11 cellular contexts compared by ENCODE assay signal in the genomic region with DNA sequence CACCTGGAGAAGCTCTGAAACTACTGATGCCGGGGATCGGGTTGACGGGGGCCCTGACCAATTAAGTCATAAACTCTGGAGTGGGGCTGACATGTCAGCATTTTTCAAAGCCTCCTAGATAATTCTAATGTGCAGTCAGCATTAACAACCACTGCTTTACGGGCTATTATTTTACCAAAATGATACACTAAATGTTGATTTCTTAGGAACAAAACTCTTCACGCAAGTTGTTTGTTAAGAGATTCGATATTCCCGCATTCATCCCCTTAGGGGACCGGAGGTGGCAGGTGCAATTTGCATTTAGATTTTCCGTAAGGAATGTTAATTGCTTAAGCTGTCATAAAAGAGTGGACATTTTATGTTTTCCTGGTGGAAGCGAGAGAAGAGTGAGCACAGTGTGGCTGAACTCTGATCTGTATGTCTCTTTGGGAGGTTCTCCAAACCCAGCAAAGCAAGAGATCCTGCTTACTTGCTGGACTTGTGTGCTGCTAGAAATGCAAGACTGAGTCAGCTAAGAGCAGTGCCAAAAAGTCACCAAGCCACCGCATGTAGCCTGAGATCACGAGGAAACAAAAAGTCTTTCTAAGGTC.
A peak's percentile ranks its signal among the peaks of the same experiment; 100 is the strongest.
DNase-seq lines count a peak whose midpoint lies in the region; ATAC-seq and TF ChIP-seq lines count a peak whose summit lies in the region.
"Had no signal": no experiment of that assay in that cellular context is flagged by ENCODE, and none has a peak within 500 bp of the region (broad histone marks: within the 10 kb centered on the region; RNA-seq: fewer than 3 reads in every experiment).

No MANE protein-coding gene starts in this region.

- POLR2A ChIA-PET in MCF 10A (lab: Yijun Ruan, JAX) = interaction anchor here (0.6 to 1.0 kb wide), 3 partner anchors 38 to 660 kb away, joined by 3 to 4 read pairs (median 3); no protein-coding TSS in a partner anchor

- H4K20me1 ChIP-seq in Karpas-422 (ENCODE audit: insufficient read depth, low read depth, low read length) = no peaks in the 10 kb centered on the region

- intact Hi-C loops in Calu3 (cut with micrococcal nuclease; ENCODE audit: unreplicated experiment) = no loop called here
- intact Hi-C loops in MCF 10A (cut with micrococcal nuclease) = no loop called here

- TF ChIP-seq CTCF in Calu3 (IDR thresholded peaks at IDR 0.05; ENCODE audit: unreplicated experiment) (no peak), MCF 10A (IDR thresholded peaks at IDR 0.05; ENCODE audit: unreplicated experiment) (no peak)

- DNase-seq in Calu3 (peak; percentile 14), NCI-H1436 (lab: John Stamatoyannopoulos, UW) (peak; percentile 67), MCF 10A (ENCODE audit: unreplicated experiment) (peak; percentile 33), Karpas-422 (no peak), MV-4-11 (lab: John Stamatoyannopoulos, UW) (no peak)
- DNase-seq in stimulated activated CD4-positive, alpha-beta T cell treated with anti-CD3 and anti-CD28 coated beads, Interleukin-1b, Interleukin-23, amount 100 ng/mL, for 48 hours = no peak
- DNase-seq: activated naive CD4-positive, alpha-beta T cell treated with anti-CD3 and anti-CD28 coated beads, Interleukin-2, amount 10 ng/mL, durations not matched to agents 7 days and 5 days had no signal

- BruUV-seq in Calu3 (replicated peaks; lab: Mats Ljungman, UMichigan) = no TSS peak
- BruUV-seq in MCF 10A (replicated peaks; lab: Mats Ljungman, UMichigan) = no TSS peak

- no peaks in the 10 kb centered on the region for H3K9me2 ChIP-seq in Karpas-422 (replicated peaks; ENCODE audit: insufficient read depth, low read length)

- H3K4me3 ChIP-seq in mucosa of rectum (ENCODE audit: low read length in 2 of 2) = peak overlapping the region; percentile 9 to 46
- H3K4me3 ChIP-seq in Karpas-422 (ENCODE audit: low read length) = no peak overlapping the region

- no peaks in the 10 kb centered on the region for H3K36me3 ChIP-seq in mucosa of rectum (ENCODE audit: control insufficient read depth in 2 of 2, insufficient read depth in 2 of 2, low read length in 2 of 2)
- H3K36me3 ChIP-seq in Karpas-422 (ENCODE audit: insufficient read depth, low read length) = no peaks in the 10 kb centered on the region

- no peak for ATAC-seq in GM21528 (IDR thresholded peaks at IDR 0.05; ENCODE audit: low FRiP score, unreplicated experiment)
- ATAC-seq: foreskin keratinocyte; natural killer cell treated with Interleukin-12 subunit alpha and Interleukin-12 subunit beta and Interleukin-15 and Interleukin-18, amount 100 ng/mL, for 72 hours had no signal

- H2AFZ ChIP-seq in Karpas-422 (ENCODE audit: low read length) = no peak overlapping the region

- H3K4me3 Mint-ChIP-seq in Calu3 (ENCODE audit: low read depth, unreplicated experiment) (no peak overlapping the region), MCF 10A (ENCODE audit: unreplicated experiment) (no peak overlapping the region)
- H3K4me3 Mint-ChIP-seq: activated naive CD4-positive, alpha-beta T cell treated with anti-CD3 and anti-CD28 coated beads, Interleukin-2, amount 10 ng/mL, durations not matched to agents 7 days and 5 days; natural killer cell treated with Interleukin-12 subunit alpha and Interleukin-12 subunit beta and Interleukin-15 and Interleukin-18, amount 100 ng/mL, for 72 hours had no signal

- H3K9me3 ChIP-seq in mucosa of rectum (ENCODE audit: control insufficient read depth in 2 of 2, low read length in 2 of 2) (no peaks in the 10 kb centered on the region), Karpas-422 (ENCODE audit: low read length) (no peaks in the 10 kb centered on the region)

- H3K36me3 Mint-ChIP-seq in Calu3 (ENCODE audit: insufficient read depth, unreplicated experiment) = no peaks in the 10 kb centered on the region
- no peaks in the 10 kb centered on the region for H3K36me3 Mint-ChIP-seq in MCF 10A (ENCODE audit: insufficient read depth, unreplicated experiment)
- H3K36me3 Mint-ChIP-seq: activated naive CD4-positive, alpha-beta T cell treated with anti-CD3 and anti-CD28 coated beads, Interleukin-2, amount 10 ng/mL, durations not matched to agents 7 days and 5 days; natural killer cell treated with Interleukin-12 subunit alpha and Interleukin-12 subunit beta and Interleukin-15 and Interleukin-18, amount 100 ng/mL, for 72 hours had no signal

- H3K4me2 ChIP-seq in Karpas-422 (ENCODE audit: low read depth, low read length, poor library complexity, severe bottlenecking) = no peak overlapping the region

- H3K4me1 Mint-ChIP-seq in Calu3 (ENCODE audit: low read depth, unreplicated experiment) (peaks cover 26% of the 10 kb centered on the region), MCF 10A (ENCODE audit: insufficient read depth, unreplicated experiment) (peaks cover 14% of the 10 kb centered on the region)

- H3K27me3 ChIP-seq in mucosa of rectum (ENCODE audit: control insufficient read depth in 2 of 2, insufficient read depth in 2 of 2, low read length in 2 of 2) = no peaks in the 10 kb centered on the region
- H3K27me3 ChIP-seq in Karpas-422 (ENCODE audit: low read length) = no peaks in the 10 kb centered on the region
- H3K27me3 ChIP-seq: foreskin keratinocyte had no signal

- H3K79me2 ChIP-seq in Karpas-422 (ENCODE audit: low read length) = no peaks in the 10 kb centered on the region

- no peaks in the 10 kb centered on the region for H3K9me3 Mint-ChIP-seq in Calu3 (ENCODE audit: low read depth, unreplicated experiment)
- H3K9me3 Mint-ChIP-seq in MCF 10A (ENCODE audit: unreplicated experiment) = no peaks in the 10 kb centered on the region
- H3K9me3 Mint-ChIP-seq: activated naive CD4-positive, alpha-beta T cell treated with anti-CD3 and anti-CD28 coated beads, Interleukin-2, amount 10 ng/mL, durations not matched to agents 7 days and 5 days; natural killer cell treated with Interleukin-12 subunit alpha and Interleukin-12 subunit beta and Interleukin-15 and Interleukin-18, amount 100 ng/mL, for 72 hours had no signal

- peaks cover 0 to 22% of the 10 kb centered on the region in 2 donors for H3K4me1 ChIP-seq in mucosa of rectum (ENCODE audit: control insufficient read depth in 2 of 2, insufficient read depth in 2 of 2, low read length in 2 of 2)
- H3K4me1 ChIP-seq in Karpas-422 (ENCODE audit: low read length) = no peaks in the 10 kb centered on the region

- CTCF ChIA-PET in Calu3 (lab: Charles Lee) (interaction anchor here (0.6 to 0.9 kb wide), 3 partner anchors 24 to 175 kb away, joined by 4 to 12 read pairs (median 7); no protein-coding TSS in a partner anchor), MCF 10A (lab: Yijun Ruan, JAX) (no interaction called here)

- H3K27ac Mint-ChIP-seq in Calu3 (ENCODE audit: unreplicated experiment) (no peak overlapping the region), MCF 10A (ENCODE audit: low read depth, unreplicated experiment) (peak overlapping the region; percentile 55)
- H3K27ac Mint-ChIP-seq: activated naive CD4-positive, alpha-beta T cell treated with anti-CD3 and anti-CD28 coated beads, Interleukin-2, amount 10 ng/mL, durations not matched to agents 7 days and 5 days; natural killer cell treated with Interleukin-12 subunit alpha and Interleukin-12 subunit beta and Interleukin-15 and Interleukin-18, amount 100 ng/mL, for 72 hours had no signal

- H3K9ac ChIP-seq in mucosa of rectum (ENCODE audit: low read depth in 1 of 2, low read length in 2 of 2) (peak overlapping the region; percentile 34 to 47), Karpas-422 (ENCODE audit: low read length) (no peak overlapping the region)

- no peaks in the 10 kb centered on the region for H3K27me3 Mint-ChIP-seq in Calu3 (ENCODE audit: unreplicated experiment)
- H3K27me3 Mint-ChIP-seq in MCF 10A (ENCODE audit: insufficient read depth, unreplicated experiment) = no peaks in the 10 kb centered on the region

- peak overlapping the region; percentile 39 to 78 for H3K27ac ChIP-seq in mucosa of rectum (ENCODE audit: low read depth in 2 of 2, low read length in 2 of 2)
- H3K27ac ChIP-seq in Karpas-422 (ENCODE audit: low read length) = no peak overlapping the region
- H3K27ac ChIP-seq: foreskin keratinocyte had no signal

Comparison
In these comparisons a context has a peak if more than half of its experiments do, and no peak if none do; other contexts are left out.
1. DNase-seq: peak in Calu3 (single experiment), NCI-H1436 (single experiment) and MCF 10A (single experiment); none in stimulated activated CD4-positive, alpha-beta T cell treated with anti-CD3 and anti-CD28 coated beads, Interleukin-1b, Interleukin-23, amount 100 ng/mL, for 48 hours (single experiment), Karpas-422 (single experiment) and MV-4-11 (single experiment).